ENCODE assay signal across 11 cellular contexts in the genomic region with DNA sequence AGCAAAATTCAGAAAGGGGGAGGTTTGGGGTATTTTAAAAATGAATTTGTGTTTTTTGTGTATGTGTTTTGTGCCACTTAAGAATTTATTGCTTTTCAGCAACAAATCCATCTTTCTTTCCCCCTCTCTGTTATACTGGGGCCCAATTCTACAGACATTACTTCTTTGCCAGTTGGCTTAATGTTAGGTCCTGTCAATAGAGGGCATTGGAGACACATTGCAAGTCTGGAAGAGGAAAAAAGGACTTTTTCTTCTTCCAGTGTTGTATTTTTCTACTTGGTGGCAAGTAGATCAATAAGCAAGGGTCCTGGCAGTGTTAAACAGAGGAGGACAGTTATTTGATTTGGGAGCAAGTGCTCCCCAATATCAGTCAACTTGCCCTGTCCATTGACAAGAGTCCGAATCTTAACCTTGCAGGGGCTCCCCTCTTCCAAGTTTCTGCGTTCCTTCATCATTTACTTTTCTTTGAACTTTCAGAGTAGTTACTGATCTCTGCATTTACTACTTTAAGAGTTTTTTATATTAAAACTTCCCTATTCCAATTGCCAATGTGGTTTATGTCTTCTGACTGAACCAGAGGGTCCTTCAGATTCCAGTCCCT. TPM values are rescaled to one million over a fixed set of nuclear protein-coding genes. Genes with fewer than 3 reads are reported as not detected.
DNase-seq lines count a peak whose midpoint lies in the region; ATAC-seq and TF ChIP-seq lines count a peak whose summit lies in the region.
"Had no signal": no experiment of that assay in that cellular context is flagged by ENCODE, and none has a peak within 500 bp of the region (broad histone marks: within the 10 kb centered on the region; RNA-seq: fewer than 3 reads in every experiment).

No MANE protein-coding gene starts in this region.

- H3K9me3 ChIP-seq in AG04450 (ENCODE audit: control insufficient read depth, insufficient read depth, low read length), result no peaks in the 10 kb centered on the region
- no peaks in the 10 kb centered on the region for H3K9me3 ChIP-seq in tibial artery

- no peaks in the 10 kb centered on the region for H3K4me1 ChIP-seq in foreskin keratinocyte
- H3K4me1 ChIP-seq in tibial artery, result no peaks in the 10 kb centered on the region

- H3K27ac ChIP-seq in AG04450 (ENCODE audit: low read depth, low read length) (no peak overlapping the region), RWPE1 (no peak overlapping the region), foreskin keratinocyte (no peak overlapping the region), tibial artery (no peak overlapping the region)

- H3K36me3 ChIP-seq in tibial artery, result no peaks in the 10 kb centered on the region

- CTCF ChIA-PET in AG04450 (lab: Charles Lee), result interaction anchor here (1.2 kb wide), 1 partner anchor 47 kb away, joined by 3 read pairs; no protein-coding TSS in a partner anchor
- CTCF ChIA-PET in RWPE1 (lab: Yijun Ruan, JAX), result interaction anchor here (0.9 kb wide), 1 partner anchor 47 kb away, joined by 4 read pairs; no protein-coding TSS in a partner anchor

- no peak for DNase-seq in AG04450 (ENCODE audit: low read depth, low spot score)
- DNase-seq in GM12864 (ENCODE audit: low read depth), result no peak
- DNase-seq in RWPE1 (ENCODE audit: low spot score), result peak; percentile 41
- DNase-seq in foreskin keratinocyte, result peak in 1 of 2 donors; percentile 15
- no peak for DNase-seq in ecto neural progenitor cell (ENCODE audit: low spot score)
- no peak for DNase-seq in tibial artery
- DNase-seq in NCI-H2029 (lab: John Stamatoyannopoulos, UW), result no peak
- no peak for DNase-seq in NCI-H1105 (lab: John Stamatoyannopoulos, UW)
- DNase-seq: DMS 273 treated with DMSO at 0.1 percent for 48 hours, MV-4-11, retina had no signal

- intact Hi-C loops in tibial artery (cut with DNase I; ENCODE audit: low total_unique reads), result no loop called here

- no peak for ATAC-seq in foreskin keratinocyte

- H3K27me3 ChIP-seq in AG04450 (ENCODE audit: control insufficient read depth, insufficient read depth, low read length) (peaks cover 6% of the 10 kb centered on the region), foreskin keratinocyte (peaks cover 55% of the 10 kb centered on the region), tibial artery (peaks cover 0 to 5% of the 10 kb centered on the region in 2 donors)

- peak; percentile 29; the same call in 1 of the 2 replicates for TF ChIP-seq CTCF in AG04450 (IDR thresholded peaks at IDR 0.05; ENCODE audit: low read depth, low read length)
- TF ChIP-seq CTCF in GM12864 (IDR thresholded peaks at IDR 0.05; ENCODE audit: low read depth, low read length, missing control alignments), result peak; percentile 31
- no peak; the same call in 1 of the 2 replicates for TF ChIP-seq CTCF in RWPE1 (conservative IDR thresholded peaks at IDR 0.05; ENCODE audit: low read depth)
- peak; percentile 81 for TF ChIP-seq CTCF in foreskin keratinocyte (conservative IDR thresholded peaks at IDR 0.05)
- no peak for TF ChIP-seq CTCF in tibial artery (IDR thresholded peaks at IDR 0.05)

- POLR2A ChIA-PET in AG04450 (lab: Yijun Ruan, JAX) (no interaction called here), RWPE1 (lab: Yijun Ruan, JAX; ENCODE audit: low non-redundant PET) (no interaction called here)

- H3K4me3 ChIP-seq in AG04450 (ENCODE audit: low read depth, low read length) (no peak overlapping the region), GM12864 (ENCODE audit: low read depth, low read length) (no peak overlapping the region), tibial artery (no peak overlapping the region)

RNA-seq across cellular contexts. Expression of a gene that starts 23.4 kb away (rescaled TPM):
- not detected in 2 replicates for polyA plus RNA-seq in AG04450 (2011; rRNA removed)
- polyA minus RNA-seq in AG04450 (2011; rRNA and poly(A)+ RNA removed), result not detected in 2 replicates
- total RNA-seq in foreskin keratinocyte, result not detected in 2 replicates
- polyA plus RNA-seq in foreskin keratinocyte, result not detected in 2 replicates

Comparison
In these comparisons a context has a peak if more than half of its experiments do, and no peak if none do; other contexts are left out.
1. CTCF ChIP-seq: peak in AG04450 (single experiment), GM12864 (single experiment) and foreskin keratinocyte (single experiment); none in RWPE1 (single experiment) and tibial artery (0 of 2).